In genomic region chr7:70042533-70042932, GRCh38 we compare ENCODE assay signal across 8 cellular contexts.
A peak's percentile ranks its signal among the peaks of the same experiment; 100 is the strongest.
DNase-seq lines count a peak whose midpoint lies in the region; ATAC-seq and TF ChIP-seq lines count a peak whose summit lies in the region.

No MANE protein-coding gene starts in this region.

- ATAC-seq in left cardiac atrium, result peak; percentile 35 to 57

- 33 to 39% methylated on average over 3 of the region's 3 CpGs for WGBS in testis, 2 donors

- peaks cover 4% of the 10 kb centered on the region for H3K4me1 ChIP-seq in testis

- DNase-seq in NCI-H2029 (lab: John Stamatoyannopoulos, UW), result peak; percentile 1
- DNase-seq in NCI-H2029 treated with DMSO at 0.1 percent for 48 hours (lab: John Stamatoyannopoulos, UW), result no peak
- DNase-seq in left cardiac atrium, result no peak
- no peak for DNase-seq in testis
- no peak for DNase-seq in activated CD4-positive, alpha-beta T cell treated with anti-CD3 and anti-CD28 coated beads for 4 hours
- DNase-seq in stimulated activated CD4-positive, alpha-beta T cell treated with anti-CD3 and anti-CD28 coated beads, Interleukin-4, amount 100 ng/mL, for 1 hour, result no peak
- DNase-seq in EL, result no peak

- TF ChIP-seq POLR2A in testis (IDR thresholded peaks at IDR 0.05), result no peak

- H3K36me3 ChIP-seq in testis (ENCODE audit: low read depth, missing control alignments), result no peaks in the 10 kb centered on the region

- intact Hi-C loops in left cardiac atrium (cut with DNase I), result loop anchor here (2.0 to 5.0 kb wide), 2 partner anchors 118 to 655 kb away; no protein-coding TSS in a partner anchor
- intact Hi-C loops in testis (cut with DNase I; ENCODE audit: low total_unique reads), result no loop called here

- no peak overlapping the region for H3K4me3 ChIP-seq in testis

- H3K27ac ChIP-seq in VCaP, result no peak overlapping the region
- no peak overlapping the region for H3K27ac ChIP-seq in testis

- no peaks in the 10 kb centered on the region for H3K27me3 ChIP-seq in testis

- no peaks in the 10 kb centered on the region for H3K9me3 ChIP-seq in testis

- peak; percentile 73 for TF ChIP-seq CTCF in VCaP (conservative IDR thresholded peaks at IDR 0.05)
- peak; percentile 9 to 24 (median 24) for TF ChIP-seq CTCF in testis (IDR thresholded peaks at IDR 0.05)
